Comparison of ENCODE assay signal across 10 cellular contexts in the genomic region with DNA sequence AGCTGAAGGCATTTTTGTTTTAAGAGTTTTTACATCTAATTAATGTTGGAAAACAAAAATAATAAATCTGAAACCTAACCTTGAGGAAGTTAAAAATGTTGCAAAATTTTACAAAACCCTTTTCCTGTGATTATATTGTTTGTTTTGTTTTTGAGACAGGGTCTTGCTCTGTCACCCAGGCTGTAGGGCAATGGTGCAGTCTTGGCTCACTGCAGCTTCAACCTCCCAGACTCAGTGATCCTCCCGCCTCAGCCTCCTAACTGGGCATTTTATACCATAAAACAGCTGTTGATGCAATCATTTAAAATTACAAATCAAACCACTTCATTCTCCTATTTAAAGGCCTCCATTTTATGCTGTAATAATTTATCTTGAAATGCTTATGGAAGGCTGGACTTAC. TPM values are rescaled to one million over a fixed set of nuclear protein-coding genes. Genes with fewer than 3 reads are reported as not detected.
DNase-seq lines count a peak whose midpoint lies in the region; ATAC-seq and TF ChIP-seq lines count a peak whose summit lies in the region.
"Had no signal": no experiment of that assay in that cellular context is flagged by ENCODE, and none has a peak within 500 bp of the region (broad histone marks: within the 10 kb centered on the region; RNA-seq: fewer than 3 reads in every experiment).

No MANE protein-coding gene starts in this region.

- peaks cover 28 to 43% (median 30%) of the 10 kb centered on the region in 3 donors for H3K4me1 Mint-ChIP-seq in CD8-positive, alpha-beta memory T cell
- H3K4me1 Mint-ChIP-seq in activated B cell treated with CpG ODN at 0.5 μM for 24 hours (peaks cover 45% of the 10 kb centered on the region), endothelial cell (ENCODE audit: unreplicated experiment) (peaks cover 9% of the 10 kb centered on the region)
- peaks cover 28% of the 10 kb centered on the region for H3K4me1 Mint-ChIP-seq in stimulated activated effector memory CD8-positive, alpha-beta T cell treated with anti-CD3 and anti-CD28 coated beads, Interleukin-12 subunit alpha, Interleukin-12 subunit beta, amount 100 ng/mL, for 72 hours

- no peak for DNase-seq in CD8-positive, alpha-beta memory T cell
- no peak for DNase-seq in activated B cell treated with CpG ODN at 0.5 μM for 24 hours
- no peak for DNase-seq in lower lobe of right lung
- no peak for DNase-seq in stimulated activated effector memory CD8-positive, alpha-beta T cell treated with anti-CD3 and anti-CD28 coated beads, Interleukin-12 subunit alpha, Interleukin-12 subunit beta, amount 100 ng/mL, for 72 hours (ENCODE audit: low spot score in 2 of 2)
- DNase-seq in GM19240 (ENCODE audit: insufficient read length, low spot score): no peak
- no peak for DNase-seq in endothelial cell (ENCODE audit: low spot score)
- no peak for DNase-seq in omental fat pad (ENCODE audit: low spot score)
- DNase-seq: activated T-cell treated with anti-CD3 and anti-CD28 coated beads for 4 hours, DMS 273 treated with DMSO at 0.1 percent for 48 hours had no signal

- no peaks in the 10 kb centered on the region for H3K27me3 Mint-ChIP-seq in CD8-positive, alpha-beta memory T cell
- H3K27me3 Mint-ChIP-seq in activated B cell treated with CpG ODN at 0.5 μM for 24 hours: no peaks in the 10 kb centered on the region
- peaks cover 7% of the 10 kb centered on the region for H3K27me3 Mint-ChIP-seq in endothelial cell (ENCODE audit: unreplicated experiment)

- TF ChIP-seq CTCF in activated B cell treated with CpG ODN at 0.5 μM for 24 hours (IDR thresholded peaks at IDR 0.05) (no peak), lower lobe of right lung (IDR thresholded peaks at IDR 0.05) (no peak), endothelial cell (IDR thresholded peaks at IDR 0.05; ENCODE audit: unreplicated experiment) (no peak), omental fat pad (IDR thresholded peaks at IDR 0.05) (no peak)

- H3K9me3 Mint-ChIP-seq in CD8-positive, alpha-beta memory T cell: no peaks in the 10 kb centered on the region
- H3K9me3 Mint-ChIP-seq in activated B cell treated with CpG ODN at 0.5 μM for 24 hours: no peaks in the 10 kb centered on the region
- H3K9me3 Mint-ChIP-seq in stimulated activated effector memory CD8-positive, alpha-beta T cell treated with anti-CD3 and anti-CD28 coated beads, Interleukin-12 subunit alpha, Interleukin-12 subunit beta, amount 100 ng/mL, for 72 hours: no peaks in the 10 kb centered on the region
- H3K9me3 Mint-ChIP-seq in endothelial cell (ENCODE audit: unreplicated experiment): no peaks in the 10 kb centered on the region

- H3K27ac ChIP-seq in CD8-positive, alpha-beta memory T cell (ENCODE audit: low read depth, low read length): no peak overlapping the region
- peak overlapping the region; percentile 100 for H3K27ac ChIP-seq in lower lobe of right lung

- no peaks in the 10 kb centered on the region for H3K27me3 ChIP-seq in CD8-positive, alpha-beta memory T cell (ENCODE audit: insufficient read depth, low read length, poor library complexity, severe bottlenecking)
- H3K27me3 ChIP-seq in lower lobe of right lung (ENCODE audit: low read depth): no peaks in the 10 kb centered on the region

- peaks cover 0 to 17% (median 0%) of the 10 kb centered on the region in 3 donors for H3K36me3 Mint-ChIP-seq in CD8-positive, alpha-beta memory T cell
- peaks cover 19% of the 10 kb centered on the region for H3K36me3 Mint-ChIP-seq in activated B cell treated with CpG ODN at 0.5 μM for 24 hours (ENCODE audit: low read depth)
- peaks cover 32% of the 10 kb centered on the region for H3K36me3 Mint-ChIP-seq in stimulated activated effector memory CD8-positive, alpha-beta T cell treated with anti-CD3 and anti-CD28 coated beads, Interleukin-12 subunit alpha, Interleukin-12 subunit beta, amount 100 ng/mL, for 72 hours
- no peaks in the 10 kb centered on the region for H3K36me3 Mint-ChIP-seq in endothelial cell (ENCODE audit: low read depth, unreplicated experiment)

- H3K27ac Mint-ChIP-seq in CD8-positive, alpha-beta memory T cell: peak overlapping the region in 7 of 8 donors; percentile 46 to 99 (median 98)
- H3K27ac Mint-ChIP-seq in activated B cell treated with CpG ODN at 0.5 μM for 24 hours (peak overlapping the region; percentile 96), endothelial cell (ENCODE audit: unreplicated experiment) (no peak overlapping the region)
- H3K27ac Mint-ChIP-seq in stimulated activated effector memory CD8-positive, alpha-beta T cell treated with anti-CD3 and anti-CD28 coated beads, Interleukin-12 subunit alpha, Interleukin-12 subunit beta, amount 100 ng/mL, for 72 hours: peak overlapping the region; percentile 99

- ATAC-seq in activated B cell treated with CpG ODN at 0.5 μM for 24 hours (ENCODE audit: low read depth): no peak
- no peak for ATAC-seq in lower lobe of right lung
- no peak for ATAC-seq in stimulated activated effector memory CD8-positive, alpha-beta T cell treated with anti-CD3 and anti-CD28 coated beads, Interleukin-12 subunit alpha, Interleukin-12 subunit beta, amount 100 ng/mL, for 72 hours
- no peak for ATAC-seq in HG03457 (IDR thresholded peaks at IDR 0.05; ENCODE audit: unreplicated experiment)
- ATAC-seq in omental fat pad (ENCODE audit: low FRiP score): no peak

- POLR2A ChIA-PET in CD8-positive, alpha-beta memory T cell (lab: Charles Lee): interaction anchor here (2.3 kb wide), 1 partner anchor 305 kb away, joined by 9 read pairs; the partner anchor contains the start of gene MAPRE2
- POLR2A ChIA-PET in activated B cell treated with CpG ODN at 0.5 μM for 24 hours (lab: Charles Lee): interaction anchor here (0.6 to 3.8 kb wide), 9 partner anchors 15 to 627 kb away, joined by 3 to 47 read pairs (median 7); partner anchors contain the start of genes INO80C, RMP24, ZNF397 and ZSCAN30

- no peaks in the 10 kb centered on the region for H3K36me3 ChIP-seq in CD8-positive, alpha-beta memory T cell (ENCODE audit: insufficient read depth, low read length)
- peaks cover 11% of the 10 kb centered on the region for H3K36me3 ChIP-seq in lower lobe of right lung

- no peak overlapping the region for H3K4me3 ChIP-seq in CD8-positive, alpha-beta memory T cell (ENCODE audit: low read length)
- H3K4me3 ChIP-seq in lower lobe of right lung: no peak overlapping the region

- H3K4me3 Mint-ChIP-seq in CD8-positive, alpha-beta memory T cell: peak overlapping the region in 4 of 7 donors; percentile 27 to 80 (median 46)
- H3K4me3 Mint-ChIP-seq in activated B cell treated with CpG ODN at 0.5 μM for 24 hours (peak overlapping the region; percentile 98), endothelial cell (ENCODE audit: unreplicated experiment) (no peak overlapping the region)
- H3K4me3 Mint-ChIP-seq in stimulated activated effector memory CD8-positive, alpha-beta T cell treated with anti-CD3 and anti-CD28 coated beads, Interleukin-12 subunit alpha, Interleukin-12 subunit beta, amount 100 ng/mL, for 72 hours: peak overlapping the region; percentile 99

- intact Hi-C loops in activated B cell treated with CpG ODN at 0.5 μM for 24 hours (cut with micrococcal nuclease) (loop anchor here (2.0 kb wide), 3 partner anchors 41 to 1483 kb away; partner anchors contain the start of genes KIAA1328 and TPGS2), lower lobe of right lung (cut with DNase I) (loop anchor here (10.0 kb wide), 1 partner anchor 101 kb away; the partner anchor contains the start of gene ZNF397)

- H3K4me1 ChIP-seq in CD8-positive, alpha-beta memory T cell (ENCODE audit: insufficient read depth, low read length): peaks cover 27% of the 10 kb centered on the region
- peaks cover 43% of the 10 kb centered on the region for H3K4me1 ChIP-seq in lower lobe of right lung

- H3K9me3 ChIP-seq in CD8-positive, alpha-beta memory T cell (ENCODE audit: low read length): no peaks in the 10 kb centered on the region
- no peaks in the 10 kb centered on the region for H3K9me3 ChIP-seq in lower lobe of right lung

- CTCF ChIA-PET in CD8-positive, alpha-beta memory T cell (lab: Charles Lee): interaction anchor here (1.3 kb wide), 1 partner anchor 102 kb away, joined by 3 read pairs; no protein-coding TSS in a partner anchor
- CTCF ChIA-PET in activated B cell treated with CpG ODN at 0.5 μM for 24 hours (lab: Charles Lee): interaction anchor here (0.7 to 3.2 kb wide), 3 partner anchors 9 to 305 kb away, joined by 3 to 24 read pairs (median 4); partner anchors contain the start of gene MAPRE2

RNA-seq across cellular contexts. Expression of gene ZNF24, which starts 1.7 kb away (rescaled TPM):
- 10 to 100 TPM; 52.1 to 52.6 TPM for total RNA-seq in CD8-positive, alpha-beta memory T cell
- polyA plus RNA-seq in CD8-positive, alpha-beta memory T cell: 100 TPM
- 72.5 and 75.8 TPM in 2 replicates for total RNA-seq in activated B cell treated with CpG ODN at 0.5 μM for 24 hours
- 51.8 TPM for total RNA-seq in lower lobe of right lung
- 50.1 TPM for total RNA-seq in endothelial cell (ENCODE audit: unreplicated experiment)
- total RNA-seq in omental fat pad: 10 to 100 TPM; 24.8 to 41.9 (median 30.8) TPM

RNA-seq across cellular contexts. Expression of gene ZNF396, which starts 31.2 kb away (rescaled TPM):
- 1 to 10 TPM; 1.2 to 1.7 TPM for total RNA-seq in CD8-positive, alpha-beta memory T cell
- polyA plus RNA-seq in CD8-positive, alpha-beta memory T cell: 0.87 TPM
- total RNA-seq in activated B cell treated with CpG ODN at 0.5 μM for 24 hours: 1.5 and 2.2 TPM in 2 replicates
- 4.4 TPM for total RNA-seq in lower lobe of right lung
- total RNA-seq in endothelial cell (ENCODE audit: unreplicated experiment): 0.92 TPM
- total RNA-seq in omental fat pad: 1 to 10 TPM in 2 of 4 donors, under 1 TPM in 2; 0.60 to 2.2 (median 1.1) TPM

RNA-seq across cellular contexts. Expression of gene ZSCAN30, which starts 55.9 kb away (rescaled TPM):
- 10 to 100 TPM in 1 of 2 experiments, 1 to 10 TPM in 1; 8.9 to 10.8 TPM for total RNA-seq in CD8-positive, alpha-beta memory T cell
- 3.0 TPM for polyA plus RNA-seq in CD8-positive, alpha-beta memory T cell
- 21.2 and 23.8 TPM in 2 replicates for total RNA-seq in activated B cell treated with CpG ODN at 0.5 μM for 24 hours
- total RNA-seq in lower lobe of right lung: 18.8 TPM
- total RNA-seq in endothelial cell (ENCODE audit: unreplicated experiment): 30.0 TPM
- 10 to 100 TPM in 3 of 4 donors, 1 to 10 TPM in 1; 9.5 to 14.0 (median 13.6) TPM for total RNA-seq in omental fat pad
